21 cellular contexts compared by ENCODE assay signal in the genomic region with DNA sequence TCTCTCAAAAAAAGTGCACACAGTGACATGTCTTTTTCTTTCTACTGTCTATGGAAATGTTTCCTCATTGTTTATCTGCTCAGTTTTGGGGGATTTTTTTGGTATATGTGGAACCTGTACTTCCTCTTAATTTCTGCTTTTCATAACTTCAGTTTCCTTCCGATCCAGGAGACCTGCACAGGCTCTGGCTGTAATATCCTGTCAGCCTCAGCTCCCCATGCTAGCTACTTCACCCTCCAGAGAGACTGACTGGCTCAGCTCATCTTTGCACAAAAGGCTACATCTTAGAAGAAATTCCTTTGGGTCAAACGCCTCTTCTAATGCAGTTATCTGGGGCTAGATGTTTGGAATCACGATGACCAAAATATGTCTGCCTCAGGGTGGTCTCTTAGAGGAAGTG.
"Had no signal": no experiment of that assay in that cellular context is flagged by ENCODE, and none has a peak within 500 bp of the region (broad histone marks: within the 10 kb centered on the region; RNA-seq: fewer than 3 reads in every experiment).

No MANE protein-coding gene starts in this region.

- ATAC-seq: activated CD4-positive, CD25-positive, alpha-beta regulatory T cell treated with anti-CD3 and anti-CD28 coated beads, Interleukin-2, amount 50 U/mL, for 24 hours; gastroesophageal sphincter; stimulated activated effector memory CD8-positive, alpha-beta T cell treated with anti-CD3 and anti-CD28 coated beads, Interleukin-12 subunit alpha, Interleukin-12 subunit beta, amount 100 ng/mL, for 72 hours had no signal

- DNase-seq: activated CD4-positive, alpha-beta memory T cell treated with anti-CD3 and anti-CD28 coated beads for 36 hours; activated CD4-positive, alpha-beta T cell treated with anti-CD3 and anti-CD28 coated beads for 48 hours; activated CD8-positive, alpha-beta memory T cell treated with anti-CD3 and anti-CD28 coated beads, Interleukin-2, amount 50 U/mL, for 4 hours; activated gamma-delta T cell; activated naive CD4-positive, alpha-beta T cell treated with anti-CD3 and anti-CD28 coated beads, Interleukin-2, amount 10 ng/mL, durations not matched to agents 7 days and 5 days; activated naive CD8-positive, alpha-beta T cell treated with anti-CD3 and anti-CD28 coated beads, Interleukin-2, amount 10 ng/mL, durations not matched to agents 7 days and 5 days; activated T-cell treated with anti-CD3 and anti-CD28 coated beads, Interleukin-2, amount 50 U/mL, for 1 hour; caudate nucleus; islet precursor cell; mammary epithelial cell; naive B cell; nephron progenitor cell; ovary; retina; sigmoid colon; small intestine; stimulated activated CD4-positive, alpha-beta T cell treated with anti-CD3 and anti-CD28 coated beads, Interleukin-4, amount 100 ng/mL, for 24 hours; WERI-Rb-1 had no signal
